ENCODE assay signal across 16 cellular contexts in the genomic region with DNA sequence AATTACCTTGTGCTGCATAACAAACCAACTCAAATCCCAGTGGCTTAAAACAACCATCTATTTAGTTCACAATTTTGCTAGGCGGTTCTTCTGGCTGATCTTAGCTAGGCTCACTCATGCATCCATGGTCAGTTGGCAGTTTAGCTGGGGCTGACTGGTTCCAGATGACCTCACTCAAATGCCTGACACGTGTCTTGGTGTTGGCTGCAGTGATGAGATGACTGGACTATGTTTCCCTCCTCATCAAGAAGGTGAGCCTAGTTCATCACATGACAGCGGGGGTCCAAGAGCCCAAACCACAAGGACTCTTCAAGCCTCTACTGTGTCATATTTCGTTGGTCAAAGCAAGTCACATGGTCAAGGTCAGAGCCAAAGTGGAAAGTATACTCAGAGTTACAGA. TPM values are rescaled to one million over a fixed set of nuclear protein-coding genes. Genes with fewer than 3 reads are reported as not detected.
DNase-seq lines count a peak whose midpoint lies in the region; ATAC-seq and TF ChIP-seq lines count a peak whose summit lies in the region.
"Had no signal": no experiment of that assay in that cellular context is flagged by ENCODE, and none has a peak within 500 bp of the region (broad histone marks: within the 10 kb centered on the region; RNA-seq: fewer than 3 reads in every experiment).

No MANE protein-coding gene starts in this region.

- H3K9me3 Mint-ChIP-seq in CD4-positive, alpha-beta T cell: peaks cover 4% of the 10 kb centered on the region

- no peak overlapping the region for H3K27ac Mint-ChIP-seq in CD4-positive, alpha-beta T cell
- H3K27ac Mint-ChIP-seq: activated B cell treated with CpG ODN at 0.5 μM for 24 hours; activated T-helper 1 cell treated with anti-CD3 and anti-CD28 coated beads, Interleukin-12 subunit alpha, Interleukin-12 subunit beta, Interleukin-2, Interleukin-4 antibody, amounts not matched to agents 30 ng/mL and 10 ng/mL and 1 ng/mL, durations not matched to agents 14 hours and 24 hours and 36 hours; CD8-positive, alpha-beta T cell had no signal

- H2BK5ac ChIP-seq in mesenchymal stem cell (ENCODE audit: low read depth, low read length, poor library complexity, severe bottlenecking): no peak overlapping the region

- H3K9me3 ChIP-seq in mesenchymal stem cell (ENCODE audit: control insufficient read depth, low read length): no peaks in the 10 kb centered on the region
- H3K9me3 ChIP-seq in CD4-positive, alpha-beta T cell (ENCODE audit: control insufficient read depth, low read length): no peaks in the 10 kb centered on the region

- H3K4me2 ChIP-seq in mesenchymal stem cell (ENCODE audit: low read length, poor library complexity, severe bottlenecking): no peak overlapping the region

- WGBS in mesenchymal stem cell: 87% methylated on average over 4 of the region's 4 CpGs

- H3K27me3 ChIP-seq in mesenchymal stem cell (ENCODE audit: control insufficient read depth in 1 of 2, insufficient read depth in 1 of 2, low read length in 2 of 2): no peaks in the 10 kb centered on the region
- H3K27me3 ChIP-seq in CD4-positive, alpha-beta T cell (ENCODE audit: control insufficient read depth, insufficient read depth, low read length): no peaks in the 10 kb centered on the region
- H3K27me3 ChIP-seq: cardiac muscle cell had no signal

- no peak overlapping the region for H2BK120ac ChIP-seq in mesenchymal stem cell (ENCODE audit: low read depth, low read length)

- no peak overlapping the region for H2AK5ac ChIP-seq in mesenchymal stem cell (ENCODE audit: low read length, severe bottlenecking)

- H3K18ac ChIP-seq in mesenchymal stem cell (ENCODE audit: low read depth in 1 of 2, low read length in 2 of 2): no peak overlapping the region

- DNase-seq in RKO (ENCODE audit: low spot score): peak; percentile 78
- no peak for DNase-seq in mesenchymal stem cell
- no peak for DNase-seq in GM10248 (ENCODE audit: extremely low spot score)
- no peak for DNase-seq in CD4-positive, alpha-beta T cell
- DNase-seq: activated B cell treated with CpG ODN at 0.5 μM for 24 hours; CD8-positive, alpha-beta T cell; erythroblast; NCI-H1048; NCI-H748 treated with DMSO at 0.1 percent for 48 hours had no signal

- no peak overlapping the region for H3K14ac ChIP-seq in mesenchymal stem cell (ENCODE audit: low read length in 2 of 2)

- no peaks in the 10 kb centered on the region for H3K79me1 ChIP-seq in mesenchymal stem cell (replicated peaks; ENCODE audit: low read length, poor library complexity, severe bottlenecking)

- H3K4ac ChIP-seq in mesenchymal stem cell (ENCODE audit: low read depth in 1 of 2, low read length in 2 of 2): no peak overlapping the region

- POLR2A ChIA-PET in GM10248 (lab: Yijun Ruan, JAX): no interaction called here
- POLR2A ChIA-PET in CD4-positive, alpha-beta T cell (lab: Charles Lee): interaction anchor here (0.6 kb wide), 1 partner anchor 26 kb away, joined by 4 read pairs; no protein-coding TSS in a partner anchor

- peaks cover 3% of the 10 kb centered on the region for H3K4me1 ChIP-seq in mesenchymal stem cell (ENCODE audit: control insufficient read depth, insufficient read depth, low read depth, low read length)

- CTCF ChIA-PET in GM10248 (lab: Yijun Ruan, JAX): interaction anchor here (2.0 kb wide), 1 partner anchor 10 kb away, joined by 4 read pairs; no protein-coding TSS in a partner anchor
- CTCF ChIA-PET in CD4-positive, alpha-beta T cell (lab: Charles Lee): no interaction called here

- H2BK12ac ChIP-seq in mesenchymal stem cell (ENCODE audit: low read length in 2 of 2): no peak overlapping the region

- H4K91ac ChIP-seq in mesenchymal stem cell (ENCODE audit: low read length): no peak overlapping the region

- ATAC-seq in GM18508 (IDR thresholded peaks at IDR 0.05; ENCODE audit: insufficient read depth, unreplicated experiment) (peak; percentile 61), HG02610 (IDR thresholded peaks at IDR 0.05; ENCODE audit: unreplicated experiment) (peak; percentile 51), GM21367 (IDR thresholded peaks at IDR 0.05; ENCODE audit: unreplicated experiment) (no peak), GM21423 (IDR thresholded peaks at IDR 0.05; ENCODE audit: unreplicated experiment) (no peak)
- no peak for ATAC-seq in CD4-positive, alpha-beta T cell (ENCODE audit: poor library complexity)
- ATAC-seq: CD8-positive, alpha-beta T cell had no signal

- no peak for TF ChIP-seq CTCF in GM10248 (IDR thresholded peaks at IDR 0.05; ENCODE audit: control extremely low read depth, extremely low read depth, low read depth, missing control alignments)
- TF ChIP-seq CTCF in CD4-positive, alpha-beta T cell (IDR thresholded peaks at IDR 0.05): no peak

- no peak overlapping the region for H3K4me3 Mint-ChIP-seq in CD4-positive, alpha-beta T cell
- H3K4me3 Mint-ChIP-seq: activated B cell treated with CpG ODN at 0.5 μM for 24 hours; activated T-helper 1 cell treated with anti-CD3 and anti-CD28 coated beads, Interleukin-12 subunit alpha, Interleukin-12 subunit beta, Interleukin-2, Interleukin-4 antibody, amounts not matched to agents 30 ng/mL and 10 ng/mL and 1 ng/mL, durations not matched to agents 14 hours and 24 hours and 36 hours; CD8-positive, alpha-beta T cell had no signal

- no peaks in the 10 kb centered on the region for H3K27me3 Mint-ChIP-seq in CD4-positive, alpha-beta T cell
- H3K27me3 Mint-ChIP-seq: activated B cell treated with CpG ODN at 0.5 μM for 24 hours had no signal

- intact Hi-C loops in CD4-positive, alpha-beta T cell (cut with DNase I, micrococcal nuclease): no loop called here

- no peak overlapping the region for H3K23ac ChIP-seq in mesenchymal stem cell (ENCODE audit: low read length in 2 of 2)

- peaks cover 67% of the 10 kb centered on the region for H3K36me3 Mint-ChIP-seq in CD4-positive, alpha-beta T cell (ENCODE audit: low read depth)

- peak overlapping the region; percentile 65 for H3K9ac ChIP-seq in mesenchymal stem cell (ENCODE audit: low read length)

- no peak overlapping the region for H2BK15ac ChIP-seq in mesenchymal stem cell (ENCODE audit: low read depth, poor library complexity, severe bottlenecking)

- no peak overlapping the region for H2AFZ ChIP-seq in mesenchymal stem cell (ENCODE audit: low read depth, low read length)

- H3K4me1 Mint-ChIP-seq in CD4-positive, alpha-beta T cell (ENCODE audit: low read depth): no peaks in the 10 kb centered on the region

- no peak overlapping the region for H4K8ac ChIP-seq in mesenchymal stem cell (ENCODE audit: low read length)

- no peaks in the 10 kb centered on the region for H3K36me3 ChIP-seq in mesenchymal stem cell (ENCODE audit: control insufficient read depth in 1 of 2, insufficient read depth in 2 of 2, low read depth in 1 of 2, low read length in 2 of 2)
- H3K36me3 ChIP-seq: cardiac muscle cell had no signal

- H3K27ac ChIP-seq in mesenchymal stem cell (ENCODE audit: low read length, poor library complexity, severe bottlenecking): no peak overlapping the region
- H3K27ac ChIP-seq in CD4-positive, alpha-beta T cell (ENCODE audit: low read depth, low read length): no peak overlapping the region
- H3K27ac ChIP-seq: cardiac muscle cell, HL-60 had no signal

- no peak overlapping the region for H3K4me3 ChIP-seq in mesenchymal stem cell (ENCODE audit: insufficient read depth in 1 of 2, low read depth in 1 of 2, low read length in 2 of 2)
- H3K4me3 ChIP-seq: cardiac muscle cell had no signal

RNA-seq across cellular contexts. Expression of a gene that starts 42.7 kb away (rescaled TPM):
- 208 TPM for polyA plus RNA-seq in mesenchymal stem cell (2013, experiment 1 of 2)
- polyA plus RNA-seq in mesenchymal stem cell (2013, experiment 2 of 2): 206 TPM
- 100 to 1,000 TPM; 118 to 123 TPM for total RNA-seq in CD4-positive, alpha-beta T cell

Comparison
In these comparisons a context has a peak if more than half of its experiments do, and no peak if none do; other contexts are left out.
1. ATAC-seq: peak in GM18508 (single experiment) and HG02610 (single experiment); none in GM21367 (single experiment), CD4-positive, alpha-beta T cell (single experiment) and GM21423 (single experiment).